Comparison of ENCODE assay signal across 27 cellular contexts in the genomic region with DNA sequence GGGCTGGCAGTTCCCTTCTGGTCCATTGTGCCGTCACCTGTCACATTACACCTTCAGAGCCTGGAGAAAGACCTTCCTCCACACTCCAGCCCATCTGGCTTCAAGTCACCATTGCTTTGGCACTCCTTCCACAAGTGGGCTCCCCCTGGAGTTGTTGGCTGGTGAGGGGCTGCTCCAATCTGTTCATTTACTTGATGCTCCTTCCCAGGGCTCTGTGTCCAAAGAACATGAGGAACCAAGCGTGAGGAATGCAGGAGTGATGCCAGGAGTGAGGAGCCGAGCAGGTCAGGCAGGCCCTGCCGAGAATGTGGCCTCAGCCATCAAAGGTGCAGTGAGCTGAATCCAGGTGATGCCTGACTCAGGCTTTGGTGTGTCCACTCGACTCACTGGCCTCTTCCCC. TPM values are rescaled to one million over a fixed set of nuclear protein-coding genes. Genes with fewer than 3 reads are reported as not detected.
DNase-seq lines count a peak whose midpoint lies in the region; ATAC-seq, FAIRE-seq and TF ChIP-seq lines count a peak whose summit lies in the region.
"Had no signal": no experiment of that assay in that cellular context is flagged by ENCODE, and none has a peak within 500 bp of the region (broad histone marks: within the 10 kb centered on the region; RNA-seq: fewer than 3 reads in every experiment).

No MANE protein-coding gene starts in this region.

- H3K9me3 ChIP-seq in left ventricle myocardium inferior (replicated peaks) = no peaks in the 10 kb centered on the region
- H3K9me3 ChIP-seq: thoracic aorta had no signal

- peak overlapping the region; percentile 81 for H3K27ac Mint-ChIP-seq in activated naive CD8-positive, alpha-beta T cell treated with anti-CD3 and anti-CD28 coated beads, Interleukin-2, amount 50 U/mL, for 24 hours
- H3K27ac Mint-ChIP-seq in stimulated activated effector memory CD8-positive, alpha-beta T cell treated with anti-CD3 and anti-CD28 coated beads, Interleukin-12 subunit alpha, Interleukin-12 subunit beta, amount 100 ng/mL, for 72 hours = peak overlapping the region; percentile 48
- H3K27ac Mint-ChIP-seq in chondrocyte (ENCODE audit: unreplicated experiment) = no peak overlapping the region
- H3K27ac Mint-ChIP-seq: memory B cell, nephron had no signal

- peaks cover 82% of the 10 kb centered on the region for H3K36me3 ChIP-seq in left ventricle myocardium inferior

- no peak overlapping the region for H3K4me3 ChIP-seq in left ventricle myocardium inferior
- H3K4me3 ChIP-seq: thoracic aorta had no signal

- TF ChIP-seq CTCF in left ventricle myocardium inferior (IDR thresholded peaks at IDR 0.05; ENCODE audit: borderline replicate concordance) = no peak
- no peak for TF ChIP-seq CTCF in chondrocyte (IDR thresholded peaks at IDR 0.05)

- peaks cover 17% of the 10 kb centered on the region for H3K4me1 ChIP-seq in left ventricle myocardium inferior

- H3K27ac ChIP-seq in left ventricle myocardium inferior (replicated peaks) = no peak overlapping the region
- H3K27ac ChIP-seq: KMS-11, thoracic aorta had no signal

- H3K9me3 Mint-ChIP-seq in activated naive CD8-positive, alpha-beta T cell treated with anti-CD3 and anti-CD28 coated beads, Interleukin-2, amount 50 U/mL, for 24 hours = no peaks in the 10 kb centered on the region
- no peaks in the 10 kb centered on the region for H3K9me3 Mint-ChIP-seq in stimulated activated effector memory CD8-positive, alpha-beta T cell treated with anti-CD3 and anti-CD28 coated beads, Interleukin-12 subunit alpha, Interleukin-12 subunit beta, amount 100 ng/mL, for 72 hours
- H3K9me3 Mint-ChIP-seq in chondrocyte (ENCODE audit: low read depth) = no peaks in the 10 kb centered on the region
- H3K9me3 Mint-ChIP-seq: memory B cell, nephron had no signal

- H3K27me3 ChIP-seq in left ventricle myocardium inferior (ENCODE audit: low read depth) = no peaks in the 10 kb centered on the region

- H3K36me3 Mint-ChIP-seq in activated naive CD8-positive, alpha-beta T cell treated with anti-CD3 and anti-CD28 coated beads, Interleukin-2, amount 50 U/mL, for 24 hours (ENCODE audit: low read depth) = peaks cover 64% of the 10 kb centered on the region
- H3K36me3 Mint-ChIP-seq in stimulated activated effector memory CD8-positive, alpha-beta T cell treated with anti-CD3 and anti-CD28 coated beads, Interleukin-12 subunit alpha, Interleukin-12 subunit beta, amount 100 ng/mL, for 72 hours = peaks cover 90% of the 10 kb centered on the region
- peaks cover 26% of the 10 kb centered on the region for H3K36me3 Mint-ChIP-seq in chondrocyte (ENCODE audit: low read depth)

- no peak overlapping the region for H3K4me3 Mint-ChIP-seq in activated naive CD8-positive, alpha-beta T cell treated with anti-CD3 and anti-CD28 coated beads, Interleukin-2, amount 50 U/mL, for 24 hours
- no peak overlapping the region for H3K4me3 Mint-ChIP-seq in stimulated activated effector memory CD8-positive, alpha-beta T cell treated with anti-CD3 and anti-CD28 coated beads, Interleukin-12 subunit alpha, Interleukin-12 subunit beta, amount 100 ng/mL, for 72 hours
- H3K4me3 Mint-ChIP-seq in chondrocyte (ENCODE audit: unreplicated experiment) = no peak overlapping the region
- H3K4me3 Mint-ChIP-seq: memory B cell, nephron had no signal

- H3K27me3 Mint-ChIP-seq in activated naive CD8-positive, alpha-beta T cell treated with anti-CD3 and anti-CD28 coated beads, Interleukin-2, amount 50 U/mL, for 24 hours = no peaks in the 10 kb centered on the region
- H3K27me3 Mint-ChIP-seq in chondrocyte (ENCODE audit: low read depth) = no peaks in the 10 kb centered on the region
- H3K27me3 Mint-ChIP-seq: memory B cell had no signal

- no peak for FAIRE-seq in GM19239 (lab: Jason Lieb, UNC)
- FAIRE-seq: GM12891, small intestine had no signal

- peak; percentile 23 for ATAC-seq in Right ventricle myocardium superior (ENCODE audit: poor library complexity)
- no peak for ATAC-seq in activated naive CD8-positive, alpha-beta T cell treated with anti-CD3 and anti-CD28 coated beads, Interleukin-2, amount 50 U/mL, for 24 hours
- ATAC-seq in stimulated activated effector memory CD8-positive, alpha-beta T cell treated with anti-CD3 and anti-CD28 coated beads, Interleukin-12 subunit alpha, Interleukin-12 subunit beta, amount 100 ng/mL, for 72 hours = no peak

- intact Hi-C loops in Right ventricle myocardium superior (cut with DNase I) = no loop called here
- intact Hi-C loops in left ventricle myocardium inferior (cut with micrococcal nuclease) = no loop called here

- DNase-seq in Right ventricle myocardium superior = no peak
- DNase-seq in left ventricle myocardium inferior = no peak
- DNase-seq in HK-2 (ENCODE audit: unreplicated experiment) = peak; percentile 5
- DNase-seq in activated naive CD8-positive, alpha-beta T cell treated with anti-CD3 and anti-CD28 coated beads, Interleukin-2, amount 50 U/mL, for 24 hours = no peak
- no peak for DNase-seq in stimulated activated effector memory CD8-positive, alpha-beta T cell treated with anti-CD3 and anti-CD28 coated beads, Interleukin-12 subunit alpha, Interleukin-12 subunit beta, amount 100 ng/mL, for 72 hours (ENCODE audit: low spot score in 2 of 2)
- no peak for DNase-seq in chondrocyte (ENCODE audit: low spot score)
- DNase-seq in NCI-H774 (lab: John Stamatoyannopoulos, UW) = no peak
- DNase-seq in GM19239 (ENCODE audit: insufficient read length, low spot score) = no peak
- DNase-seq: activated CD4-positive, CD25-positive, alpha-beta regulatory T cell treated with anti-CD3 and anti-CD28 coated beads, Interleukin-2, amount 50 U/mL, for 72 hours; activated T-cell treated with anti-CD3 and anti-CD28 coated beads, Interleukin-2, amount 50 U/mL, for 1 hour; amniotic stem cell; Calu3; GF-D8; islet precursor cell; NCI-H1092; NCI-H69; OCI-M1; posterior cingulate gyrus; SIG-M5; small intestine; stimulated activated CD4-positive, alpha-beta T cell treated with anti-CD3 and anti-CD28 coated beads, Interleukin-4, amount 100 ng/mL, for 24 hours; T-helper 2 cell had no signal

- peaks cover 60% of the 10 kb centered on the region for H3K4me1 Mint-ChIP-seq in activated naive CD8-positive, alpha-beta T cell treated with anti-CD3 and anti-CD28 coated beads, Interleukin-2, amount 50 U/mL, for 24 hours
- peaks cover 36% of the 10 kb centered on the region for H3K4me1 Mint-ChIP-seq in stimulated activated effector memory CD8-positive, alpha-beta T cell treated with anti-CD3 and anti-CD28 coated beads, Interleukin-12 subunit alpha, Interleukin-12 subunit beta, amount 100 ng/mL, for 72 hours
- H3K4me1 Mint-ChIP-seq in chondrocyte (ENCODE audit: low read depth) = no peaks in the 10 kb centered on the region
- H3K4me1 Mint-ChIP-seq: memory B cell, nephron had no signal

RNA-seq across cellular contexts. Expression of a gene that starts 57.2 kb away (rescaled TPM):
- 14.6 TPM for total RNA-seq in Right ventricle myocardium superior
- total RNA-seq in left ventricle myocardium inferior = 20.2 TPM
- 6.4 to 8.1 TPM (median 6.7 TPM) in 3 replicates for total RNA-seq in chondrocyte

RNA-seq across cellular contexts. Expression of a gene that starts 57.4 kb away (rescaled TPM):
- 18.1 TPM for total RNA-seq in Right ventricle myocardium superior
- total RNA-seq in left ventricle myocardium inferior = 25.9 TPM
- total RNA-seq in chondrocyte = 19.8 to 23.8 TPM (median 20.5 TPM) in 3 replicates
